In genomic region chr2:28649481-28650260, GRCh38 we compare ENCODE assay signal across 8 cellular contexts.
DNase-seq lines count a peak whose midpoint lies in the region; ATAC-seq and TF ChIP-seq lines count a peak whose summit lies in the region.

No MANE protein-coding gene starts in this region.

- H3K4me3 ChIP-seq in ovary: no peak overlapping the region

- no peak for TF ChIP-seq POLR2A in ovary (IDR thresholded peaks at IDR 0.05)

- no peaks in the 10 kb centered on the region for H3K27me3 Mint-ChIP-seq in central memory CD8-positive, alpha-beta T cell
- peaks cover 2% of the 10 kb centered on the region for H3K27me3 Mint-ChIP-seq in progenitor cell of endocrine pancreas

- no peak overlapping the region for H3K27ac ChIP-seq in ovary

- H3K27me3 ChIP-seq in ovary: no peaks in the 10 kb centered on the region

- peak; percentile 66 for DNase-seq in NCI-H69 (lab: John Stamatoyannopoulos, UW)
- no peak for DNase-seq in central memory CD8-positive, alpha-beta T cell (ENCODE audit: low spot score in 2 of 2)
- peak; percentile 52 to 55 for DNase-seq in stimulated activated CD4-positive, alpha-beta T cell treated with anti-CD3 and anti-CD28 coated beads, Interleukin-2, amount 100 ng/mL, for 24 hours
- no peak for DNase-seq in progenitor cell of endocrine pancreas (ENCODE audit: low spot score, unreplicated experiment)
- DNase-seq in ovary: no peak

- WGBS in ovary, 3 donors: 88 to 93% (median 93%) methylated on average over 8 of the region's 8 CpGs

- intact Hi-C loops in ovary (cut with DNase I): no loop called here

- no peak for TF ChIP-seq CTCF in progenitor cell of endocrine pancreas (IDR thresholded peaks at IDR 0.05; ENCODE audit: unreplicated experiment)
- TF ChIP-seq CTCF in ovary (IDR thresholded peaks at IDR 0.05): no peak

- no peak for TF ChIP-seq EP300 in ovary (IDR thresholded peaks at IDR 0.05)

- no peak overlapping the region for H3K4me3 Mint-ChIP-seq in central memory CD8-positive, alpha-beta T cell
- H3K4me3 Mint-ChIP-seq in progenitor cell of endocrine pancreas (ENCODE audit: low read depth): no peak overlapping the region

- ATAC-seq in GM18861 (IDR thresholded peaks at IDR 0.05; ENCODE audit: unreplicated experiment) (peak; percentile 42), GM18858 (IDR thresholded peaks at IDR 0.05; ENCODE audit: unreplicated experiment) (no peak), HG03571 (IDR thresholded peaks at IDR 0.05; ENCODE audit: unreplicated experiment) (no peak)
- ATAC-seq in central memory CD8-positive, alpha-beta T cell (replicated peaks; ENCODE audit: extremely low read depth, poor library complexity, severe bottlenecking): peak; percentile 36

- peaks cover 15% of the 10 kb centered on the region for H3K4me1 ChIP-seq in ovary (ENCODE audit: insufficient read depth)

- H3K27ac Mint-ChIP-seq in central memory CD8-positive, alpha-beta T cell (ENCODE audit: low read depth): no peak overlapping the region
- H3K27ac Mint-ChIP-seq in progenitor cell of endocrine pancreas: no peak overlapping the region

- H3K9me3 ChIP-seq in ovary: no peaks in the 10 kb centered on the region

- peaks cover 12% of the 10 kb centered on the region for H3K4me1 Mint-ChIP-seq in central memory CD8-positive, alpha-beta T cell
- H3K4me1 Mint-ChIP-seq in progenitor cell of endocrine pancreas (ENCODE audit: low read depth): peaks cover 4% of the 10 kb centered on the region

- no peaks in the 10 kb centered on the region for H3K36me3 ChIP-seq in ovary

- H3K36me3 Mint-ChIP-seq in central memory CD8-positive, alpha-beta T cell (ENCODE audit: insufficient read depth): peaks cover 2% of the 10 kb centered on the region
- H3K36me3 Mint-ChIP-seq in progenitor cell of endocrine pancreas (ENCODE audit: insufficient read depth): no peaks in the 10 kb centered on the region

- no peaks in the 10 kb centered on the region for H3K9me3 Mint-ChIP-seq in central memory CD8-positive, alpha-beta T cell
- H3K9me3 Mint-ChIP-seq in progenitor cell of endocrine pancreas (ENCODE audit: low read depth): no peaks in the 10 kb centered on the region

Comparison
In these comparisons a context has a peak if more than half of its experiments do, and no peak if none do; other contexts are left out.
1. ATAC-seq: peak in GM18861 (single experiment) and central memory CD8-positive, alpha-beta T cell (single experiment); none in GM18858 (single experiment) and HG03571 (single experiment).
2. DNase-seq: peak in NCI-H69 (single experiment) and stimulated activated CD4-positive, alpha-beta T cell treated with anti-CD3 and anti-CD28 coated beads, Interleukin-2, amount 100 ng/mL, for 24 hours (2 of 2); none in central memory CD8-positive, alpha-beta T cell (0 of 2), progenitor cell of endocrine pancreas (single experiment) and ovary (0 of 5).